In genomic region chr5:132415516-132415915, GRCh38 we compare ENCODE assay signal across 8 cellular contexts. TPM values are rescaled to one million over a fixed set of nuclear protein-coding genes. Genes with fewer than 3 reads are reported as not detected.
A peak's percentile ranks its signal among the peaks of the same experiment; 100 is the strongest.
DNase-seq lines count a peak whose midpoint lies in the region; ATAC-seq, FAIRE-seq and TF ChIP-seq lines count a peak whose summit lies in the region.
"Not testable (repeated sequence)": the region's sequence is repeated elsewhere in the genome, so short reads cannot be mapped to it uniquely, and the experiment has no call there.

No MANE protein-coding gene starts in this region.

- TF ChIP-seq CTCF in A549 (IDR thresholded peaks at IDR 0.05); HL-60 (IDR thresholded peaks at IDR 0.05; ENCODE audit: insufficient read depth, low read length); GM12878 (IDR thresholded peaks at IDR 0.05 in 2 of 3, conservative IDR thresholded peaks at IDR 0.05 in 1 of 3; ENCODE audit: control insufficient read depth in 2 of 3, extremely low read depth in 1 of 3, insufficient read depth in 1 of 3, low read depth in 3 of 3, low read length in 3 of 3); foreskin keratinocyte (conservative IDR thresholded peaks at IDR 0.05); lung (IDR thresholded peaks at IDR 0.05; ENCODE audit: control extremely low read depth, extremely low read depth); prostate gland (IDR thresholded peaks at IDR 0.05); thoracic aorta (IDR thresholded peaks at IDR 0.05): not testable (repeated sequence)

- peaks cover 94% of the 10 kb centered on the region for H3K79me2 ChIP-seq in GM12878 (ENCODE audit: control insufficient read depth, insufficient read depth, low read length)

- not testable (repeated sequence) for H3K27me3 ChIP-seq in HL-60 (ENCODE audit: insufficient read depth, poor library complexity, severe bottlenecking); SJSA1 (replicated peaks); GM12878 (replicated peaks in 1 of 2; ENCODE audit: control insufficient read depth in 2 of 2, insufficient read depth in 2 of 2, low read length in 1 of 2); foreskin keratinocyte; lung (ENCODE audit: control insufficient read depth, insufficient read depth); prostate gland (replicated peaks; ENCODE audit: insufficient read depth); thoracic aorta (replicated peaks; ENCODE audit: insufficient read depth)

- CTCF ChIA-PET in A549 (lab: Yijun Ruan, JAX) = interaction anchor here (0.8 to 5.1 kb wide), 7 partner anchors 15 to 404 kb away, joined by 3 to 31 read pairs (median 4); partner anchors contain the start of gene IRF1
- CTCF ChIA-PET in GM12878 (lab: Yijun Ruan, JAX) = interaction anchor here (0.7 to 4.1 kb wide), 18 partner anchors 9 to 450 kb away, joined by 3 to 37 read pairs (median 6); partner anchors contain the start of gene IRF1

- WGBS in A549 (ENCODE audit: missing lambda C conversion rate) = 89% methylated on average over 7 of the region's 7 CpGs
- WGBS in GM12878 (ENCODE audit: insufficient coverage, insufficient replicate concordance, low lambda C conversion rate, missing lambda C conversion rate) = 2% methylated on average over 7 of the region's 7 CpGs
- WGBS in lung, 2 donors = 78 to 85% methylated on average over 7 of the region's 7 CpGs
- WGBS in prostate gland = 94% methylated on average over 7 of the region's 7 CpGs

- ATAC-seq in A549; foreskin keratinocyte; lung (ENCODE audit: insufficient read depth, low FRiP score); thoracic aorta (ENCODE audit: insufficient number of reproducible peaks, low FRiP score, low read depth): not testable (repeated sequence)
- peak; percentile 1; the same call in 1 of the 3 replicates for ATAC-seq in GM12878

- not testable (repeated sequence) for H4K20me1 ChIP-seq in GM12878 (ENCODE audit: control insufficient read depth, insufficient read depth)

- in situ Hi-C loops in GM12878 (cut with MboI) = not testable (repeated sequence)

- SMC1A ChIA-PET in GM12878 (lab: Charles Lee; ENCODE audit: uncharacterized antibody, unreplicated experiment) = interaction anchor here (0.8 to 6.2 kb wide), 22 partner anchors 9 to 450 kb away, joined by 3 to 98 read pairs (median 7); partner anchors contain the start of genes GDF9, IRF1 and UQCRQ

- H3K4me3 ChIP-seq in A549; HL-60 (replicated peaks; ENCODE audit: insufficient read depth, low read length); SJSA1; lung; prostate gland: not testable (repeated sequence)
- H3K4me3 ChIP-seq in GM12878 = peak overlapping the region; percentile 89
- H3K4me3 ChIP-seq in thoracic aorta = peak overlapping the region; percentile 38

- H3K4me2 ChIP-seq in A549 (peak overlapping the region; percentile 72), GM12878 (ENCODE audit: control insufficient read depth, insufficient read depth) (peak overlapping the region; percentile 93)

- FAIRE-seq in A549 (lab: Jason Lieb, UNC); GM12878 (lab: Jason Lieb, UNC): not testable (repeated sequence)

- not testable (repeated sequence) for TF ChIP-seq RAD21 in A549 (conservative IDR thresholded peaks at IDR 0.05 in 1 of 2, IDR thresholded peaks at IDR 0.05 in 1 of 2); GM12878 (IDR thresholded peaks at IDR 0.05; ENCODE audit: insufficient read depth, low read depth, low read length)

- intact Hi-C loops in GM12878 (cut with micrococcal nuclease; ENCODE audit: unreplicated experiment); prostate gland (cut with DNase I): not testable (repeated sequence)

- not testable (repeated sequence) for H3K9me3 ChIP-seq in A549; SJSA1 (replicated peaks); GM12878 (replicated peaks; ENCODE audit: control insufficient read depth, insufficient read depth, low read length); lung (ENCODE audit: control insufficient read depth in 2 of 2, insufficient read depth in 1 of 2, low read length in 1 of 2); prostate gland; thoracic aorta

- H3K4me1 ChIP-seq in A549 (peaks cover 38% of the 10 kb centered on the region), SJSA1 (replicated peaks) (peaks cover 46% of the 10 kb centered on the region), GM12878 (ENCODE audit: control insufficient read depth, insufficient read depth, low read length) (peaks cover 44% of the 10 kb centered on the region), foreskin keratinocyte (peaks cover 50% of the 10 kb centered on the region), lung (ENCODE audit: control insufficient read depth in 2 of 2, insufficient read depth in 2 of 2, low read length in 2 of 2) (peaks cover 12 to 19% of the 10 kb centered on the region in 2 donors), prostate gland (replicated peaks) (peaks cover 18% of the 10 kb centered on the region), thoracic aorta (ENCODE audit: control insufficient read depth in 1 of 2, low read depth in 2 of 2) (peaks cover 68 to 92% of the 10 kb centered on the region in 2 donors)

- BruUV-seq in GM12878 (replicated peaks; lab: Mats Ljungman, UMichigan) = not testable (repeated sequence)

- peak overlapping the region; percentile 61 to 78 for H3K27ac ChIP-seq in A549
- peak overlapping the region; percentile 68 for H3K27ac ChIP-seq in HL-60 (replicated peaks)
- peak overlapping the region; percentile 60 for H3K27ac ChIP-seq in SJSA1
- H3K27ac ChIP-seq in GM12878 (ENCODE audit: control insufficient read depth, insufficient read depth) = peak overlapping the region; percentile 95
- H3K27ac ChIP-seq in foreskin keratinocyte = peak overlapping the region; percentile 54
- peak overlapping the region; percentile 44 to 78 for H3K27ac ChIP-seq in lung (ENCODE audit: low read depth in 1 of 2, low read length in 1 of 2)
- H3K27ac ChIP-seq in prostate gland = peak overlapping the region; percentile 63 to 98
- peak overlapping the region; percentile 41 to 91 for H3K27ac ChIP-seq in thoracic aorta

- not testable (repeated sequence) for TF ChIP-seq POLR2A in A549 (IDR thresholded peaks at IDR 0.05; ENCODE audit: low read length); GM12878 (IDR thresholded peaks at IDR 0.05; ENCODE audit: low read depth, low read length); prostate gland (IDR thresholded peaks at IDR 0.05)

- not testable (repeated sequence) for H2AFZ ChIP-seq in GM12878 (ENCODE audit: control insufficient read depth, low read depth, low read length)

- RAD21 ChIA-PET in GM12878 (lab: Charles Lee; ENCODE audit: unreplicated experiment) = interaction anchor here (0.8 to 6.2 kb wide), 15 partner anchors 9 to 246 kb away, joined by 3 to 121 read pairs (median 6); partner anchors contain the start of gene IRF1

- not testable (repeated sequence) for TF ChIP-seq EP300 in A549 (IDR thresholded peaks at IDR 0.05); GM12878 (IDR thresholded peaks at IDR 0.05; ENCODE audit: borderline replicate concordance in 1 of 2, control insufficient read depth in 1 of 2, low read depth in 2 of 2, low read length in 2 of 2)

- H3K9ac ChIP-seq in GM12878 (ENCODE audit: control insufficient read depth, insufficient read depth, low read length) = peak overlapping the region; percentile 53

- POLR2A ChIA-PET in A549 (lab: Yijun Ruan, JAX) (interaction anchor here (0.8 to 2.1 kb wide), 3 partner anchors 75 to 83 kb away, joined by 3 to 20 read pairs (median 8); partner anchors contain the start of gene IRF1), GM12878 (lab: Charles Lee) (interaction anchor here (0.6 to 5.8 kb wide), 13 partner anchors 12 to 154 kb away, joined by 3 to 97 read pairs (median 7); partner anchors contain the start of gene IRF1)

- not testable (repeated sequence) for DNase-seq in A549 (ENCODE audit: low read depth in 1 of 2, low spot score in 1 of 2); HL-60 (ENCODE audit: low read depth in 1 of 2, low spot score in 1 of 2); SJSA1 (ENCODE audit: low read depth in 1 of 2, low spot score in 2 of 2); GM12878 (ENCODE audit: low read depth, low spot score); foreskin keratinocyte; lung (ENCODE audit: low spot score); prostate gland (ENCODE audit: low spot score); thoracic aorta (ENCODE audit: low spot score)

- H3K36me3 ChIP-seq in SJSA1; lung (ENCODE audit: control insufficient read depth in 2 of 2, insufficient read depth in 2 of 2, low read length in 2 of 2); prostate gland; thoracic aorta: not testable (repeated sequence)
- H3K36me3 ChIP-seq in GM12878 (ENCODE audit: control insufficient read depth in 2 of 2, insufficient read depth in 2 of 2, low read length in 1 of 2) = peaks cover 1 to 22% of the 10 kb centered on the region in 2 experiments

RNA-seq across cellular contexts. Expression of gene SLC22A5, which starts 46.0 kb away (rescaled TPM):
- polyA plus RNA-seq in A549 (2011; rRNA removed) = 35.3 and 44.8 TPM in 2 replicates
- 28.3 and 41.2 TPM in 2 replicates for polyA plus RNA-seq in A549 (2012; cell fraction: cytosol; rRNA removed)
- polyA plus RNA-seq in A549 (2012; cell fraction: nucleus; rRNA removed) = 102 and 117 TPM in 2 replicates
- polyA plus RNA-seq in A549 (2017; fragmentation: RNase III; extraction: RNeasy Plus Mini Kit Qiagen cat#74134 plus additional on column Dnase treatment) = 27.4 to 33.2 TPM (median 28.4 TPM) in 3 replicates
- polyA minus RNA-seq in A549 (2011; rRNA and poly(A)+ RNA removed) = 69.1 and 93.8 TPM in 2 replicates
- 2.4 and 3.5 TPM in 2 replicates for total RNA-seq in SJSA1 (2014; rRNA removed; shearing (Covaris generic))
- total RNA-seq in GM12878 (2013; cell fraction: nucleolus; rRNA removed) = 5.8 and 6.4 TPM in 2 replicates
- 2.4 and 3.3 TPM in 2 replicates for total RNA-seq in GM12878 (2014; rRNA removed)
- 2.3 and 3.5 TPM in 2 replicates for total RNA-seq in GM12878 (2014; rRNA removed; fragmentation: Illumina TruSeq; extraction: Trizol)
- total RNA-seq in GM12878 (2021) = 3.4 and 4.8 TPM in 2 replicates
- polyA plus RNA-seq in GM12878 (2011; ENCODE audit: low read depth) = 1.6 TPM
- polyA plus RNA-seq in GM12878 (2011; rRNA removed) = 3.3 and 4.3 TPM in 2 replicates
- 3.7 and 4.6 TPM in 2 replicates for polyA plus RNA-seq in GM12878 (2011; cell fraction: cytosol; rRNA removed)
- polyA plus RNA-seq in GM12878 (2011; cell fraction: nucleus; rRNA removed) = 11.1 and 11.6 TPM in 2 replicates
- polyA plus RNA-seq in GM12878 (2012) = 0.88 and 1.4 TPM in 2 replicates
- polyA plus RNA-seq in GM12878 (2014; fragmentation: Illumina TruSeq; extraction: Trizol) = 4.4 and 6.6 TPM in 2 replicates
- polyA plus RNA-seq in GM12878 (2014; fragmentation: Nextera tagmentation; extraction: Ambion mirVana) = 1 to 10 TPM; 1.1 to 1.9 TPM
- polyA plus RNA-seq in GM12878 (2014; rRNA removed) = 3.7 TPM in 2 replicates
- 1 to 10 TPM; 2.2 to 2.3 TPM for polyA plus RNA-seq in GM12878 (2016; fragmentation: Nextera tagmentation; extraction: Ambion mirVana)
- 6.6 and 10.1 TPM in 2 replicates for polyA minus RNA-seq in GM12878 (2011; rRNA and poly(A)+ RNA removed)
- polyA minus RNA-seq in GM12878 (2011; cell fraction: cytosol; rRNA and poly(A)+ RNA removed) = 1.7 TPM in 2 replicates
- polyA minus RNA-seq in GM12878 (2011; cell fraction: nucleus; rRNA and poly(A)+ RNA removed) = 1.7 and 3.9 TPM in 2 replicates
- total RNA-seq in foreskin keratinocyte = 11.7 and 14.7 TPM in 2 replicates
- 5.6 and 7.1 TPM in 2 replicates for polyA plus RNA-seq in foreskin keratinocyte
- total RNA-seq in lung = 10 to 100 TPM in 1 of 2 donors, 1 to 10 TPM in 1; 8.5 to 12.7 TPM
- 1 to 10 TPM; 4.6 to 7.2 TPM for polyA plus RNA-seq in lung
- total RNA-seq in prostate gland = 10 to 100 TPM; 26.2 to 37.5 TPM
- total RNA-seq in thoracic aorta = 10 to 100 TPM; 24.9 to 30.8 TPM
